ENCODE assay signal across 19 cellular contexts in the genomic region with DNA sequence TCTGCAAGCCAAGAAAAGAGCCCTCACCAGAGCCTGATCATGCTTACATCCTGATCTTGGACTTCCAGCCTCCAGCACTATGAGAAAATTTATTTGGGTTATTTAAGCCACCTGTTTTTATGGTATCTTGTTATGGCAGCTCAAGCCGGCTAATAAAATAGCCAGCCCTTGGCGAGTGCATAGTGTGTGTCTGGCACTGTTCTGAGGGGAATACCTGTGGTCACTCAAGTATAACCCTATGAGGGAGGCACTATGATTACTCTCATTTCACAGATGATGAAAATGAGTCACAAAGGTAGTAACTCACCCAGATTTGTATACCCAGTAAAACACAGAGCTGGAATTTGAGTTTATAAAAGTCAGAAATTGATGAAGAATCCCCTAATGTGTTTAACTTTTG.
DNase-seq lines count a peak whose midpoint lies in the region; ATAC-seq and TF ChIP-seq lines count a peak whose summit lies in the region.
"Had no signal": no experiment of that assay in that cellular context is flagged by ENCODE, and none has a peak within 500 bp of the region (broad histone marks: within the 10 kb centered on the region; RNA-seq: fewer than 3 reads in every experiment).

No MANE protein-coding gene starts in this region.

- no peaks in the 10 kb centered on the region for H3K9me3 Mint-ChIP-seq in CD8-positive, alpha-beta T cell
- H3K9me3 Mint-ChIP-seq: activated CD4-positive, alpha-beta T cell treated with anti-CD3 and anti-CD28 coated beads, Interleukin-2, amount 10 ng/mL, durations not matched to agents 7 days and 5 days had no signal

- no peaks in the 10 kb centered on the region for H3K9me3 ChIP-seq in RWPE2 (ENCODE audit: severe bottlenecking)
- no peaks in the 10 kb centered on the region for H3K9me3 ChIP-seq in left ventricle myocardium inferior (replicated peaks)
- H3K9me3 ChIP-seq in CD8-positive, alpha-beta T cell (ENCODE audit: low read length), result no peaks in the 10 kb centered on the region
- H3K9me3 ChIP-seq: esophagus muscularis mucosa, right atrium auricular region had no signal

- ATAC-seq in HG02642 (IDR thresholded peaks at IDR 0.05; ENCODE audit: poor library complexity, unreplicated experiment) (peak; percentile 60), RWPE2 (ENCODE audit: low read depth) (peak; percentile 58; the same call in 2 of the 3 replicates)
- no peak for ATAC-seq in CD8-positive, alpha-beta T cell
- ATAC-seq: K562, Right ventricle myocardium inferior had no signal

- H3K27me3 ChIP-seq in RWPE2 (ENCODE audit: insufficient read depth, poor library complexity, severe bottlenecking) (no peaks in the 10 kb centered on the region), left ventricle myocardium inferior (ENCODE audit: low read depth) (peaks cover 3% of the 10 kb centered on the region)
- H3K27me3 ChIP-seq in CD8-positive, alpha-beta T cell (ENCODE audit: insufficient read depth, low read length), result no peaks in the 10 kb centered on the region
- H3K27me3 ChIP-seq: esophagus muscularis mucosa, right atrium auricular region had no signal

- no peak overlapping the region for H3K4me3 Mint-ChIP-seq in CD8-positive, alpha-beta T cell
- H3K4me3 Mint-ChIP-seq: activated CD4-positive, alpha-beta T cell treated with anti-CD3 and anti-CD28 coated beads, Interleukin-2, amount 10 ng/mL, durations not matched to agents 7 days and 5 days had no signal

- H3K27me3 Mint-ChIP-seq in CD8-positive, alpha-beta T cell (ENCODE audit: low read depth), result no peaks in the 10 kb centered on the region
- H3K27me3 Mint-ChIP-seq: activated CD4-positive, alpha-beta T cell treated with anti-CD3 and anti-CD28 coated beads, Interleukin-2, amount 10 ng/mL, durations not matched to agents 7 days and 5 days had no signal

- no peaks in the 10 kb centered on the region for H3K36me3 Mint-ChIP-seq in CD8-positive, alpha-beta T cell

- H3K27ac ChIP-seq in RWPE2 (ENCODE audit: poor library complexity, severe bottlenecking) (no peak overlapping the region), left ventricle myocardium inferior (replicated peaks) (no peak overlapping the region)
- H3K27ac ChIP-seq in CD8-positive, alpha-beta T cell (ENCODE audit: low read depth, low read length), result no peak overlapping the region
- H3K27ac ChIP-seq: esophagus muscularis mucosa, GM23248, right atrium auricular region had no signal

- H3K4me1 Mint-ChIP-seq in CD8-positive, alpha-beta T cell (ENCODE audit: low read depth), result no peaks in the 10 kb centered on the region
- H3K4me1 Mint-ChIP-seq: activated CD4-positive, alpha-beta T cell treated with anti-CD3 and anti-CD28 coated beads, Interleukin-2, amount 10 ng/mL, durations not matched to agents 7 days and 5 days had no signal

- no peaks in the 10 kb centered on the region for H3K36me3 ChIP-seq in RWPE2 (ENCODE audit: low read depth)
- H3K36me3 ChIP-seq in left ventricle myocardium inferior, result no peaks in the 10 kb centered on the region
- no peaks in the 10 kb centered on the region for H3K36me3 ChIP-seq in CD8-positive, alpha-beta T cell (ENCODE audit: insufficient read depth, low read length)
- H3K36me3 ChIP-seq: esophagus muscularis mucosa, right atrium auricular region had no signal

- CTCF ChIA-PET in CD8-positive, alpha-beta T cell (lab: Charles Lee), result no interaction called here

- H3K4me3 ChIP-seq in RWPE2 (ENCODE audit: severe bottlenecking) (no peak overlapping the region), left ventricle myocardium inferior (no peak overlapping the region)
- no peak overlapping the region for H3K4me3 ChIP-seq in CD8-positive, alpha-beta T cell (ENCODE audit: low read depth, low read length)
- H3K4me3 ChIP-seq: esophagus muscularis mucosa, GM23248, K562, right atrium auricular region had no signal

- peak; percentile 61 for DNase-seq in DMS79 (lab: John Stamatoyannopoulos, UW)
- DNase-seq in RWPE2 (ENCODE audit: low spot score), result no peak
- peak; percentile 86 for DNase-seq in kidney tubule cell (ENCODE audit: low spot score)
- no peak for DNase-seq in left ventricle myocardium inferior
- no peak for DNase-seq in NCI-H748 treated with DMSO at 0.1 percent for 48 hours (lab: John Stamatoyannopoulos, UW)
- DNase-seq in NCI-H2107 (lab: John Stamatoyannopoulos, UW), result no peak
- DNase-seq in CD8-positive, alpha-beta T cell, result no peak
- DNase-seq: activated CD4-positive, alpha-beta T cell treated with anti-CD3 and anti-CD28 coated beads, Interleukin-2, amount 10 ng/mL, durations not matched to agents 7 days and 5 days; activated CD8-positive, alpha-beta memory T cell treated with anti-CD3 and anti-CD28 coated beads, Interleukin-2, amount 50 U/mL, for 48 hours; activated effector memory CD4-positive, alpha-beta T cell treated with Interleukin-2 at 50 U/mL for 16 hours; caudate nucleus; GM23248; NCI-H2029 treated with DMSO at 0.1 percent for 48 hours; nucleus accumbens had no signal

- H3K27ac Mint-ChIP-seq in CD8-positive, alpha-beta T cell, result no peak overlapping the region
- H3K27ac Mint-ChIP-seq: activated CD4-positive, alpha-beta T cell treated with anti-CD3 and anti-CD28 coated beads, Interleukin-2, amount 10 ng/mL, durations not matched to agents 7 days and 5 days had no signal

- H3K4me1 ChIP-seq in RWPE2 (ENCODE audit: insufficient read depth, poor library complexity, severe bottlenecking) (no peaks in the 10 kb centered on the region), left ventricle myocardium inferior (no peaks in the 10 kb centered on the region)
- no peaks in the 10 kb centered on the region for H3K4me1 ChIP-seq in CD8-positive, alpha-beta T cell (ENCODE audit: insufficient read depth, low read length)
- H3K4me1 ChIP-seq: right atrium auricular region had no signal

- POLR2A ChIA-PET in CD8-positive, alpha-beta T cell (lab: Charles Lee), result no interaction called here

- TF ChIP-seq CTCF in RWPE2 (IDR thresholded peaks at IDR 0.05; ENCODE audit: poor library complexity, severe bottlenecking) (no peak), left ventricle myocardium inferior (IDR thresholded peaks at IDR 0.05; ENCODE audit: borderline replicate concordance) (no peak)
- no peak for TF ChIP-seq CTCF in CD8-positive, alpha-beta T cell (IDR thresholded peaks at IDR 0.05)

- intact Hi-C loops in left ventricle myocardium inferior (cut with micrococcal nuclease), result loop anchor here (10.0 kb wide), 1 partner anchor 1231 kb away; no protein-coding TSS in a partner anchor
- intact Hi-C loops in CD8-positive, alpha-beta T cell (cut with DNase I, micrococcal nuclease), result no loop called here

Comparison
In these comparisons a context has a peak if more than half of its experiments do, and no peak if none do; other contexts are left out.
1. DNase-seq: peak in DMS79 (single experiment) and kidney tubule cell (single experiment); none in RWPE2 (single experiment), left ventricle myocardium inferior (single experiment), NCI-H748 treated with DMSO at 0.1 percent for 48 hours (single experiment), NCI-H2107 (single experiment) and CD8-positive, alpha-beta T cell (0 of 7).